8 cellular contexts compared by ENCODE assay signal in genomic region chr10:130300608-130301025, GRCh38.
DNase-seq lines count a peak whose midpoint lies in the region; ATAC-seq, FAIRE-seq and TF ChIP-seq lines count a peak whose summit lies in the region.

No MANE protein-coding gene starts in this region.

- H3K36me3 Mint-ChIP-seq in CD4-positive, alpha-beta memory T cell: peaks cover 7 to 20% of the 10 kb centered on the region in 2 donors
- H3K36me3 Mint-ChIP-seq in activated T-helper 2 cell treated with anti-CD3 and anti-CD28 coated beads, Interferon-gamma antibody, Interleukin-2, Interleukin-4, amounts not matched to agents 10 μg/mL and 5 μg/mL and 100 μg/mL, durations not matched to agents 14 hours and 24 hours and 36 hours (ENCODE audit: low read depth): peaks cover 10% of the 10 kb centered on the region

- H4K20me1 ChIP-seq in hepatocyte (ENCODE audit: insufficient read depth, poor library complexity, severe bottlenecking): no peaks in the 10 kb centered on the region

- H2AFZ ChIP-seq in hepatocyte: no peak overlapping the region

- no peaks in the 10 kb centered on the region for H3K36me3 ChIP-seq in CD4-positive, alpha-beta memory T cell (ENCODE audit: insufficient read depth, low read length)
- H3K36me3 ChIP-seq in lower lobe of right lung: no peaks in the 10 kb centered on the region
- H3K36me3 ChIP-seq in thoracic aorta: no peaks in the 10 kb centered on the region
- H3K36me3 ChIP-seq in hepatocyte (replicated peaks; ENCODE audit: insufficient read depth, low read depth): no peaks in the 10 kb centered on the region

- no peaks in the 10 kb centered on the region for H3K9me2 ChIP-seq in hepatocyte (replicated peaks; ENCODE audit: insufficient read depth)

- H3K4me3 Mint-ChIP-seq in CD4-positive, alpha-beta memory T cell: peak overlapping the region in 5 of 8 donors; percentile 29 to 85 (median 74)
- H3K4me3 Mint-ChIP-seq in activated T-helper 2 cell treated with anti-CD3 and anti-CD28 coated beads, Interferon-gamma antibody, Interleukin-2, Interleukin-4, amounts not matched to agents 10 μg/mL and 5 μg/mL and 100 μg/mL, durations not matched to agents 14 hours and 24 hours and 36 hours (ENCODE audit: low read depth): peak overlapping the region; percentile 82

- H3K4me1 Mint-ChIP-seq in CD4-positive, alpha-beta memory T cell: peaks cover 5 to 26% (median 8%) of the 10 kb centered on the region in 4 donors
- peaks cover 1% of the 10 kb centered on the region for H3K4me1 Mint-ChIP-seq in activated T-helper 2 cell treated with anti-CD3 and anti-CD28 coated beads, Interferon-gamma antibody, Interleukin-2, Interleukin-4, amounts not matched to agents 10 μg/mL and 5 μg/mL and 100 μg/mL, durations not matched to agents 14 hours and 24 hours and 36 hours (ENCODE audit: low read depth)

- no peak overlapping the region for H3K4me2 ChIP-seq in hepatocyte

- H3K9me3 Mint-ChIP-seq in CD4-positive, alpha-beta memory T cell: peaks cover 6 to 74% (median 59%) of the 10 kb centered on the region in 8 donors
- peaks cover 64% of the 10 kb centered on the region for H3K9me3 Mint-ChIP-seq in activated T-helper 2 cell treated with anti-CD3 and anti-CD28 coated beads, Interferon-gamma antibody, Interleukin-2, Interleukin-4, amounts not matched to agents 10 μg/mL and 5 μg/mL and 100 μg/mL, durations not matched to agents 14 hours and 24 hours and 36 hours

- peaks cover 0 to 16% of the 10 kb centered on the region in 2 donors for H3K9me3 ChIP-seq in CD4-positive, alpha-beta memory T cell (ENCODE audit: control insufficient read depth in 1 of 2, low read length in 2 of 2)
- H3K9me3 ChIP-seq in lower lobe of right lung (peaks cover 28% of the 10 kb centered on the region), thoracic aorta (peaks cover 12% of the 10 kb centered on the region), hepatocyte (ENCODE audit: low read depth) (peaks cover 5% of the 10 kb centered on the region)

- WGBS in hepatocyte (ENCODE audit: low lambda C conversion rate, missing lambda C conversion rate): 96% methylated on average over 22 of the region's 23 CpGs

- H3K27ac Mint-ChIP-seq in CD4-positive, alpha-beta memory T cell: no peak overlapping the region
- H3K27ac Mint-ChIP-seq in activated T-helper 2 cell treated with anti-CD3 and anti-CD28 coated beads, Interferon-gamma antibody, Interleukin-2, Interleukin-4, amounts not matched to agents 10 μg/mL and 5 μg/mL and 100 μg/mL, durations not matched to agents 14 hours and 24 hours and 36 hours: no peak overlapping the region

- no peaks in the 10 kb centered on the region for H3K79me2 ChIP-seq in hepatocyte

- TF ChIP-seq CTCF in lower lobe of right lung (IDR thresholded peaks at IDR 0.05) (no peak), thoracic aorta (IDR thresholded peaks at IDR 0.05) (no peak), hepatocyte (IDR thresholded peaks at IDR 0.05; ENCODE audit: poor library complexity) (no peak)

- intact Hi-C loops in CD4-positive, alpha-beta memory T cell (cut with micrococcal nuclease): loop anchor here (5.0 kb wide), 1 partner anchor 833 kb away; the partner anchor contains the start of gene MGMT
- intact Hi-C loops in activated T-helper 2 cell treated with anti-CD3 and anti-CD28 coated beads, Interferon-gamma antibody, Interleukin-2, Interleukin-4, amounts not matched to agents 10 μg/mL and 5 μg/mL and 100 μg/mL, durations not matched to agents 14 hours and 24 hours and 36 hours (cut with micrococcal nuclease): no loop called here
- intact Hi-C loops in lower lobe of right lung (cut with DNase I): no loop called here

- FAIRE-seq in frontal cortex (lab: Jason Lieb, UNC): no peak

- H3K27me3 Mint-ChIP-seq in CD4-positive, alpha-beta memory T cell: no peaks in the 10 kb centered on the region
- H3K27me3 Mint-ChIP-seq in activated T-helper 2 cell treated with anti-CD3 and anti-CD28 coated beads, Interferon-gamma antibody, Interleukin-2, Interleukin-4, amounts not matched to agents 10 μg/mL and 5 μg/mL and 100 μg/mL, durations not matched to agents 14 hours and 24 hours and 36 hours (ENCODE audit: low read depth): no peaks in the 10 kb centered on the region

- peak in 1 of 5 donors; percentile 1 for DNase-seq in CD4-positive, alpha-beta memory T cell
- no peak for DNase-seq in activated T-helper 2 cell treated with anti-CD3 and anti-CD28 coated beads, Interferon-gamma antibody, Interleukin-2, Interleukin-4, amounts not matched to agents 10 μg/mL and 5 μg/mL and 100 μg/mL, durations not matched to agents 14 hours and 24 hours and 36 hours (ENCODE audit: low spot score)
- peak; percentile 73 for DNase-seq in lower lobe of right lung
- no peak for DNase-seq in thoracic aorta (ENCODE audit: low spot score)
- DNase-seq in frontal cortex (ENCODE audit: low spot score in 2 of 2): no peak
- DNase-seq in NCI-H1048 (lab: John Stamatoyannopoulos, UW): no peak
- no peak for DNase-seq in hepatocyte (ENCODE audit: low spot score)

- CTCF ChIA-PET in CD4-positive, alpha-beta memory T cell (lab: Charles Lee; ENCODE audit: partially characterized antibody): interaction anchor here (1.2 kb wide), 1 partner anchor 190 kb away, joined by 5 read pairs; the partner anchor contains the start of gene C10orf143

- H3K4me3 ChIP-seq in CD4-positive, alpha-beta memory T cell (ENCODE audit: low read length in 2 of 2): no peak overlapping the region
- peak overlapping the region; percentile 67 for H3K4me3 ChIP-seq in lower lobe of right lung
- H3K4me3 ChIP-seq in thoracic aorta: peak overlapping the region; percentile 75
- no peak overlapping the region for H3K4me3 ChIP-seq in hepatocyte

- POLR2A ChIA-PET in CD4-positive, alpha-beta memory T cell (lab: Charles Lee; ENCODE audit: partially characterized antibody): interaction anchor here (0.7 to 2.3 kb wide), 2 partner anchors 128 to 190 kb away, joined by 4 to 19 read pairs; partner anchors contain the start of gene C10orf143

- peaks cover 6% of the 10 kb centered on the region for H3K4me1 ChIP-seq in CD4-positive, alpha-beta memory T cell (ENCODE audit: insufficient read depth, low read length)
- H3K4me1 ChIP-seq in lower lobe of right lung (peaks cover 8% of the 10 kb centered on the region), thoracic aorta (ENCODE audit: control insufficient read depth in 1 of 2, low read depth in 2 of 2) (no peaks in the 10 kb centered on the region), hepatocyte (ENCODE audit: insufficient read depth) (no peaks in the 10 kb centered on the region)

- H3K27me3 ChIP-seq in CD4-positive, alpha-beta memory T cell (ENCODE audit: insufficient read depth, low read length): no peaks in the 10 kb centered on the region
- no peaks in the 10 kb centered on the region for H3K27me3 ChIP-seq in lower lobe of right lung (ENCODE audit: low read depth)
- no peaks in the 10 kb centered on the region for H3K27me3 ChIP-seq in thoracic aorta (replicated peaks; ENCODE audit: insufficient read depth)
- H3K27me3 ChIP-seq in hepatocyte: no peaks in the 10 kb centered on the region

- H3K27ac ChIP-seq in CD4-positive, alpha-beta memory T cell (ENCODE audit: low read depth, low read length): peak overlapping the region; percentile 21
- H3K27ac ChIP-seq in lower lobe of right lung (peak overlapping the region; percentile 89), thoracic aorta (peak overlapping the region; percentile 56 to 69), hepatocyte (no peak overlapping the region)

- ATAC-seq in HG03520 (IDR thresholded peaks at IDR 0.05; ENCODE audit: unreplicated experiment) (peak; percentile 29), lower lobe of right lung (peak; percentile 81 to 89), thoracic aorta (ENCODE audit: insufficient number of reproducible peaks, low FRiP score, low read depth) (peak; percentile 25)

Comparison
In these comparisons a context has a peak if more than half of its experiments do, and no peak if none do; other contexts are left out.
1. H3K4me3 ChIP-seq: peak in lower lobe of right lung (single experiment) and thoracic aorta (single experiment); none in CD4-positive, alpha-beta memory T cell (0 of 2) and hepatocyte (single experiment).
2. ATAC-seq: peak in every context shown above with its lines; median percentile 85 in lower lobe of right lung; 29 in HG03520; 25 in thoracic aorta.